Comparison of ENCODE assay signal across 1 cellular context in the genomic region with DNA sequence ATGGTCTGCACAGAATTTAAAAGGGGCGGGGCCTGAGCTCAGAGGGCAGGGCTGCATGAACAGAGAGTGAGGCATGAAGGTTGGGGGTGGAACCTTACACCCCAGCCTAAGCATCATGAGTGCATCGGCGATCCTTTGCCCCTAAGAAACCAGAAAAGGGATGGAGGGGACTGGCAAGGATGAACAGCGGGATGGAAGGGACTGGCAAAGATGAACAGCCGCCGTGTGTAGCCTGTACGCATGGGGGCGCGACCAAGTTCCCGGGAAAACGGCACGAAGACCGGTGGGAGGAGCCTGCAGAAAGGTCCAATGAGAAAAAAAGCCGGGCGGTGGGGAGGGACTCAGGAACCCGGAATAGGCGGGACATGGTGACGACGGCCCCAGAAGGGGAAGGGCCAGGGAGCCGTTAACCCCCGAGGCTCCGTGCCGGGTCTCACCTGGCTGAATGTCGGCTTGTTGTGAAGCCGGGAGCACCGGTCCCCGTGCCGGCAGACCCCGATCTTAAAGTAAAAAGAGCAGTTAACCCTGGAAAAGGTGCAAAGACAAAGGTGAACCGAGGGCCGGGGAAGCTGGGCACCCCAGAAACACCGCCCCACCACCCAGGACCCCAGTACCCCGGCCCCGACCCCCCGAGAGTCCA.
A peak's percentile ranks its signal among the peaks of the same experiment; 100 is the strongest.
TF ChIP-seq lines count a peak whose summit lies in the region.

No MANE protein-coding gene starts in this region.

TF ChIP-seq in HepG2, 621 proteins besides CTCF, POLR2A, EP300 and RAD21 (continued from another document and continues in another):
- TF ChIP-seq, protein P1, sequence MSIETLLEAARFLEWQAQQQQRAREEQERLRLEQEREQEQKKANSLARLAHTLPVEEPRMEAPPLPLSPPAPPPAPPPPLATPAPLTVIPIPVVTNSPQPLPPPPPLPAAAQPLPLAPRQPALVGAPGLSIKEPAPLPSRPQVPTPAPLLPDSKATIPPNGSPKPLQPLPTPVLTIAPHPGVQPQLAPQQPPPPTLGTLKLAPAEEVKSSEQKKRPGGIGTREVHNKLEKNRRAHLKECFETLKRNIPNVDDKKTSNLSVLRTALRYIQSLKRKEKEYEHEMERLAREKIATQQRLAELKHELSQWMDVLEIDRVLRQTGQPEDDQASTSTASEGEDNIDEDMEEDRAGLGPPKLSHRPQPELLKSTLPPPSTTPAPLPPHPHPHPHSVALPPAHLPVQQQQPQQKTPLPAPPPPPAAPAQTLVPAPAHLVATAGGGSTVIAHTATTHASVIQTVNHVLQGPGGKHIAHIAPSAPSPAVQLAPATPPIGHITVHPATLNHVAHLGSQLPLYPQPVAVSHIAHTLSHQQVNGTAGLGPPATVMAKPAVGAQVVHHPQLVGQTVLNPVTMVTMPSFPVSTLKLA (IDR thresholded peaks at IDR 0.05): peak; percentile 8; the same call in 1 of the 2 replicates
- peak; percentile 52 for TF ChIP-seq XRCC5 (optimal IDR thresholded peaks at IDR 0.05; ENCODE audit: low read length)
- TF ChIP-seq FOXK1 (CRISPR knock-in tag; IDR thresholded peaks at IDR 0.05; ENCODE audit: borderline replicate concordance, low read depth): no peak
- 0 out of 2 replicates have a peak, but pooled peaks have one; percentile 39 for TF ChIP-seq HNRNPL (IDR thresholded peaks at IDR 0.05; ENCODE audit: low read depth, low read length)
- TF ChIP-seq MAZ (IDR thresholded peaks at IDR 0.05; ENCODE audit: borderline replicate concordance, low read depth, low read length): peak; percentile 68
- no peak for TF ChIP-seq MAZ (CRISPR knock-in tag; IDR thresholded peaks at IDR 0.05; ENCODE audit: low read depth)
- 0 out of 2 replicates have a peak, but pooled peaks have one; percentile 36 for TF ChIP-seq ZNF768 (CRISPR knock-in tag; IDR thresholded peaks at IDR 0.05)
- 0 out of 2 replicates have a peak, but pooled peaks have one; percentile 22 for TF ChIP-seq ZNF333 (CRISPR knock-in tag; IDR thresholded peaks at IDR 0.05; ENCODE audit: borderline replicate concordance)
- TF ChIP-seq ZNF430 (CRISPR knock-in tag; IDR thresholded peaks at IDR 0.05): peak; percentile 99
- no peak for TF ChIP-seq TCF7 (IDR thresholded peaks at IDR 0.05; ENCODE audit: low read depth)
- TF ChIP-seq MED13 (CRISPR knock-in tag; IDR thresholded peaks at IDR 0.05): no peak
- TF ChIP-seq, protein P2, sequence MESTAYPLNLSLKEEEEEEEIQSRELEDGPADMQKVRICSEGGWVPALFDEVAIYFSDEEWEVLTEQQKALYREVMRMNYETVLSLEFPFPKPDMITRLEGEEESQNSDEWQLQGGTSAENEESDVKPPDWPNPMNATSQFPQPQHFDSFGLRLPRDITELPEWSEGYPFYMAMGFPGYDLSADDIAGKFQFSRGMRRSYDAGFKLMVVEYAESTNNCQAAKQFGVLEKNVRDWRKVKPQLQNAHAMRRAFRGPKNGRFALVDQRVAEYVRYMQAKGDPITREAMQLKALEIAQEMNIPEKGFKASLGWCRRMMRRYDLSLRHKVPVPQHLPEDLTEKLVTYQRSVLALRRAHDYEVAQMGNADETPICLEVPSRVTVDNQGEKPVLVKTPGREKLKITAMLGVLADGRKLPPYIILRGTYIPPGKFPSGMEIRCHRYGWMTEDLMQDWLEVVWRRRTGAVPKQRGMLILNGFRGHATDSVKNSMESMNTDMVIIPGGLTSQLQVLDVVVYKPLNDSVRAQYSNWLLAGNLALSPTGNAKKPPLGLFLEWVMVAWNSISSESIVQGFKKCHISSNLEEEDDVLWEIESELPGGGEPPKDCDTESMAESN (CRISPR knock-in tag; conservative IDR thresholded peaks at IDR 0.05): peak; percentile 73; the same call in 1 of the 2 replicates
- TF ChIP-seq, protein P3, sequence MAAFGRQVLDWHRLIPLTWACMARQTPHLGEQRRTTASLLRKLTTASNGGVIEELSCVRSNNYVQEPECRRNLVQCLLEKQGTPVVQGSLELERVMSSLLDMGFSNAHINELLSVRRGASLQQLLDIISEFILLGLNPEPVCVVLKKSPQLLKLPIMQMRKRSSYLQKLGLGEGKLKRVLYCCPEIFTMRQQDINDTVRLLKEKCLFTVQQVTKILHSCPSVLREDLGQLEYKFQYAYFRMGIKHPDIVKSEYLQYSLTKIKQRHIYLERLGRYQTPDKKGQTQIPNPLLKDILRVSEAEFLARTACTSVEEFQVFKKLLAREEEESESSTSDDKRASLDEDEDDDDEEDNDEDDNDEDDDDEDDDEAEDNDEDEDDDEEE (CRISPR knock-in tag; IDR thresholded peaks at IDR 0.05): 0 out of 2 replicates have a peak, but pooled peaks have one; percentile 16
- peak; percentile 41; the same call in 1 of the 2 replicates for TF ChIP-seq HCFC1 (IDR thresholded peaks at IDR 0.05; ENCODE audit: low read depth, low read length)
- TF ChIP-seq HMGXB4 (CRISPR knock-in tag; IDR thresholded peaks at IDR 0.05; ENCODE audit: borderline replicate concordance in 1 of 2, low read depth in 1 of 2): peak in 1 of 2 experiments; percentile 58; a peak in 1 of 4 replicates
- no peak for TF ChIP-seq ZNF883 (CRISPR knock-in tag; IDR thresholded peaks at IDR 0.05; ENCODE audit: not compliant biosample characterization)
- TF ChIP-seq, protein P4, sequence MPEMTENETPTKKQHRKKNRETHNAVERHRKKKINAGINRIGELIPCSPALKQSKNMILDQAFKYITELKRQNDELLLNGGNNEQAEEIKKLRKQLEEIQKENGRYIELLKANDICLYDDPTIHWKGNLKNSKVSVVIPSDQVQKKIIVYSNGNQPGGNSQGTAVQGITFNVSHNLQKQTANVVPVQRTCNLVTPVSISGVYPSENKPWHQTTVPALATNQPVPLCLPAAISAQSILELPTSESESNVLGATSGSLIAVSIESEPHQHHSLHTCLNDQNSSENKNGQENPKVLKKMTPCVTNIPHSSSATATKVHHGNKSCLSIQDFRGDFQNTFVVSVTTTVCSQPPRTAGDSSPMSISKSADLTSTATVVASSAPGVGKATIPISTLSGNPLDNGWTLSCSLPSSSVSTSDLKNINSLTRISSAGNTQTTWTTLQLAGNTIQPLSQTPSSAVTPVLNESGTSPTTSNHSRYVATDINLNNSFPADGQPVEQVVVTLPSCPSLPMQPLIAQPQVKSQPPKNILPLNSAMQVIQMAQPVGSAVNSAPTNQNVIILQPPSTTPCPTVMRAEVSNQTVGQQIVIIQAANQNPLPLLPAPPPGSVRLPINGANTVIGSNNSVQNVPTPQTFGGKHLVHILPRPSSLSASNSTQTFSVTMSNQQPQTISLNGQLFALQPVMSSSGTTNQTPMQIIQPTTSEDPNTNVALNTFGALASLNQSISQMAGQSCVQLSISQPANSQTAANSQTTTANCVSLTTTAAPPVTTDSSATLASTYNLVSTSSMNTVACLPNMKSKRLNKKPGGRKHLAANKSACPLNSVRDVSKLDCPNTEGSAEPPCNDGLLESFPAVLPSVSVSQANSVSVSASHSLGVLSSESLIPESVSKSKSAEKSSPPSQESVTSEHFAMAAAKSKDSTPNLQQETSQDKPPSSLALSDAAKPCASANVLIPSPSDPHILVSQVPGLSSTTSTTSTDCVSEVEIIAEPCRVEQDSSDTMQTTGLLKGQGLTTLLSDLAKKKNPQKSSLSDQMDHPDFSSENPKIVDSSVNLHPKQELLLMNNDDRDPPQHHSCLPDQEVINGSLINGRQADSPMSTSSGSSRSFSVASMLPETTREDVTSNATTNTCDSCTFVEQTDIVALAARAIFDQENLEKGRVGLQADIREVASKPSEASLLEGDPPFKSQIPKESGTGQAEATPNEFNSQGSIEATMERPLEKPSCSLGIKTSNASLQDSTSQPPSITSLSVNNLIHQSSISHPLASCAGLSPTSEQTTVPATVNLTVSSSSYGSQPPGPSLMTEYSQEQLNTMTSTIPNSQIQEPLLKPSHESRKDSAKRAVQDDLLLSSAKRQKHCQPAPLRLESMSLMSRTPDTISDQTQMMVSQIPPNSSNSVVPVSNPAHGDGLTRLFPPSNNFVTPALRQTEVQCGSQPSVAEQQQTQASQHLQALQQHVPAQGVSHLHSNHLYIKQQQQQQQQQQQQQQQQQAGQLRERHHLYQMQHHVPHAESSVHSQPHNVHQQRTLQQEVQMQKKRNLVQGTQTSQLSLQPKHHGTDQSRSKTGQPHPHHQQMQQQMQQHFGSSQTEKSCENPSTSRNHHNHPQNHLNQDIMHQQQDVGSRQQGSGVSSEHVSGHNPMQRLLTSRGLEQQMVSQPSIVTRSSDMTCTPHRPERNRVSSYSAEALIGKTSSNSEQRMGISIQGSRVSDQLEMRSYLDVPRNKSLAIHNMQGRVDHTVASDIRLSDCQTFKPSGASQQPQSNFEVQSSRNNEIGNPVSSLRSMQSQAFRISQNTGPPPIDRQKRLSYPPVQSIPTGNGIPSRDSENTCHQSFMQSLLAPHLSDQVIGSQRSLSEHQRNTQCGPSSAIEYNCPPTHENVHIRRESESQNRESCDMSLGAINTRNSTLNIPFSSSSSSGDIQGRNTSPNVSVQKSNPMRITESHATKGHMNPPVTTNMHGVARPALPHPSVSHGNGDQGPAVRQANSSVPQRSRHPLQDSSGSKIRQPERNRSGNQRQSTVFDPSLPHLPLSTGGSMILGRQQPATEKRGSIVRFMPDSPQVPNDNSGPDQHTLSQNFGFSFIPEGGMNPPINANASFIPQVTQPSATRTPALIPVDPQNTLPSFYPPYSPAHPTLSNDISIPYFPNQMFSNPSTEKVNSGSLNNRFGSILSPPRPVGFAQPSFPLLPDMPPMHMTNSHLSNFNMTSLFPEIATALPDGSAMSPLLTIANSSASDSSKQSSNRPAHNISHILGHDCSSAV (CRISPR knock-in tag; IDR thresholded peaks at IDR 0.05; ENCODE audit: borderline replicate concordance): no peak
- TF ChIP-seq ZFY (CRISPR knock-in tag; IDR thresholded peaks at IDR 0.05): peak; percentile 1; the same call in 1 of the 2 replicates
- TF ChIP-seq LRRFIP1 (CRISPR knock-in tag; conservative IDR thresholded peaks at IDR 0.05): no peak
- TF ChIP-seq NR0B2 (CRISPR knock-in tag; IDR thresholded peaks at IDR 0.05): peak; percentile 33; the same call in 1 of the 2 replicates
- 0 out of 2 replicates have a peak, but pooled peaks have one; percentile 36 for TF ChIP-seq MXD1 (CRISPR knock-in tag; IDR thresholded peaks at IDR 0.05)
- TF ChIP-seq PHF20 (CRISPR knock-in tag; IDR thresholded peaks at IDR 0.05): no peak; the same call in none of the 2 replicates
- no peak for TF ChIP-seq SSRP1 (CRISPR knock-in tag; IDR thresholded peaks at IDR 0.05)
- peak; percentile 97 for TF ChIP-seq ASH2L (IDR thresholded peaks at IDR 0.05; ENCODE audit: insufficient read length, low read depth, low read length)
- peak; percentile 55 for TF ChIP-seq PTBP1 (IDR thresholded peaks at IDR 0.05; ENCODE audit: low read depth, low read length, poor library complexity, severe bottlenecking)
- TF ChIP-seq ZBTB1 (CRISPR knock-in tag; IDR thresholded peaks at IDR 0.05; ENCODE audit: borderline replicate concordance): no peak
- peak; percentile 62; the same call in 1 of the 2 replicates for TF ChIP-seq PCBP1 (IDR thresholded peaks at IDR 0.05; ENCODE audit: borderline replicate concordance, low read depth, low read length)
- 0 out of 2 replicates have a peak, but pooled peaks have one; percentile 59 for TF ChIP-seq FOXC1 (CRISPR knock-in tag; IDR thresholded peaks at IDR 0.05; ENCODE audit: borderline replicate concordance)
